28 cellular contexts compared by ENCODE assay signal in the genomic region with DNA sequence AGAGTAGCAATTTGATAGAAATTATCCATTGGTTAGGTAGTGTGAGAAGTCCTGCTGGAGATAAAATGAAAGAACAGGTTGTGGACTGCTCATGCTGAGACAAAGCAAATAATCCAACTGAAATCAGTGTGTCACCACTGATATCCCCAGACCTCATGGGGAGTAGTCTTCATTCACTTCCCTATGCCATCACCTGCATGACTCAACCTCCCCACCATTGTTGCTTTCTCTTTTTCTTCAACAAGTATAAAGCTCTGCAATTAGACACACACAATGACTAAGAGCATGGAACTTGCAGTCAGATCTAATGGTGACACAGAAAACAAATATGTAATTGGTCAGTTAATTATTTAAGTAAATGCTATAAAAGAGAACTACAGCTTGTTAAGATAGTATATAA.
"Had no signal": no experiment of that assay in that cellular context is flagged by ENCODE, and none has a peak within 500 bp of the region (broad histone marks: within the 10 kb centered on the region; RNA-seq: fewer than 3 reads in every experiment).

No MANE protein-coding gene starts in this region.

- ATAC-seq: activated T-cell treated with anti-CD3 and anti-CD28 coated beads, Interleukin-2, amount 50 U/mL, for 72 hours; gastroesophageal sphincter; left lobe of liver; lower lobe of right lung; naive thymus-derived CD4-positive, alpha-beta T cell; right lobe of liver; T-helper 17 cell had no signal

- DNase-seq: activated CD4-positive, alpha-beta memory T cell treated with anti-CD3 and anti-CD28 coated beads for 36 hours; activated CD4-positive, alpha-beta T cell treated with anti-CD3 and anti-CD28 coated beads for 48 hours; activated CD4-positive, CD25-positive, alpha-beta regulatory T cell; activated effector memory CD4-positive, alpha-beta T cell treated with Interleukin-2 at 50 U/mL for 16 hours; activated naive CD4-positive, alpha-beta T cell treated with anti-CD3 and anti-CD28 coated beads for 36 hours; activated naive CD8-positive, alpha-beta T cell treated with anti-CD3 and anti-CD28 coated beads, Interleukin-2, amount 10 ng/mL, durations not matched to agents 7 days and 5 days; activated T-cell treated with anti-CD3 and anti-CD28 coated beads, Interleukin-2, amount 50 U/mL, for 72 hours; amniotic stem cell; caudate nucleus; effector CD8-positive, alpha-beta T cell; esophagus squamous epithelium; head of caudate nucleus; islet precursor cell; lower lobe of right lung; naive thymus-derived CD4-positive, alpha-beta T cell; occipital lobe; right lobe of liver; stimulated activated CD4-positive, alpha-beta T cell treated with anti-CD3 and anti-CD28 coated beads, Interleukin-1b, Interleukin-23, amount 100 ng/mL, for 48 hours; substantia nigra; T-helper 17 cell; thyroid gland had no signal

- H3K27me3 ChIP-seq: esophagus squamous epithelium, gastroesophageal sphincter, right lobe of liver, thyroid gland had no signal

- H3K36me3 ChIP-seq: esophagus squamous epithelium, gastroesophageal sphincter, lower lobe of right lung, right lobe of liver, thyroid gland had no signal

- H3K36me3 Mint-ChIP-seq: activated CD4-positive, alpha-beta memory T cell treated with anti-CD3 and anti-CD28 coated beads for 36 hours; activated naive CD8-positive, alpha-beta T cell treated with anti-CD3 and anti-CD28 coated beads, Interleukin-2, amount 10 ng/mL, durations not matched to agents 7 days and 5 days; brain had no signal

- H3K4me1 ChIP-seq: esophagus squamous epithelium, gastroesophageal sphincter, lower lobe of right lung, thyroid gland had no signal

- H3K4me3 Mint-ChIP-seq: activated CD4-positive, alpha-beta memory T cell treated with anti-CD3 and anti-CD28 coated beads for 36 hours; activated naive CD4-positive, alpha-beta T cell treated with anti-CD3 and anti-CD28 coated beads for 36 hours; activated naive CD8-positive, alpha-beta T cell treated with anti-CD3 and anti-CD28 coated beads, Interleukin-2, amount 10 ng/mL, durations not matched to agents 7 days and 5 days; activated T-cell treated with anti-CD3 and anti-CD28 coated beads, Interleukin-2, amount 50 U/mL, for 72 hours; brain; dendritic cell treated with granulocyte-macrophage colony-stimulating factor and Interleukin-4, amounts not matched to agents 40 ng/mL and 50 ng/mL, for 4 days; naive thymus-derived CD4-positive, alpha-beta T cell; neural crest cell; stimulated activated naive CD8-positive, alpha-beta T cell treated with anti-CD3 and anti-CD28 coated beads, Interleukin-15, Interleukin-2, amounts not matched to agents 100 ng/mL and 50 ng/mL, for 24 hours; T-helper 17 cell had no signal

- H3K4me3 ChIP-seq: esophagus squamous epithelium, gastroesophageal sphincter, lower lobe of right lung, right lobe of liver, skin epidermis, thyroid gland had no signal

- H3K27me3 Mint-ChIP-seq: activated CD4-positive, alpha-beta memory T cell treated with anti-CD3 and anti-CD28 coated beads for 36 hours; activated naive CD8-positive, alpha-beta T cell treated with anti-CD3 and anti-CD28 coated beads, Interleukin-2, amount 10 ng/mL, durations not matched to agents 7 days and 5 days; brain; dendritic cell treated with granulocyte-macrophage colony-stimulating factor and Interleukin-4, amounts not matched to agents 40 ng/mL and 50 ng/mL, for 4 days; naive thymus-derived CD4-positive, alpha-beta T cell; stimulated activated naive CD8-positive, alpha-beta T cell treated with anti-CD3 and anti-CD28 coated beads, Interleukin-15, Interleukin-2, amounts not matched to agents 100 ng/mL and 50 ng/mL, for 24 hours; T-helper 17 cell had no signal

- H3K9me3 Mint-ChIP-seq: brain; dendritic cell treated with granulocyte-macrophage colony-stimulating factor and Interleukin-4, amounts not matched to agents 40 ng/mL and 50 ng/mL, for 4 days; neural crest cell had no signal

- H3K4me1 Mint-ChIP-seq: activated naive CD8-positive, alpha-beta T cell treated with anti-CD3 and anti-CD28 coated beads, Interleukin-2, amount 10 ng/mL, durations not matched to agents 7 days and 5 days; naive thymus-derived CD4-positive, alpha-beta T cell; neural crest cell; T-helper 17 cell had no signal

- H3K27ac ChIP-seq: esophagus squamous epithelium, gastroesophageal sphincter, lower lobe of right lung, right lobe of liver, skin epidermis, thyroid gland had no signal

- H3K9me3 ChIP-seq: esophagus squamous epithelium, gastroesophageal sphincter, lower lobe of right lung, right lobe of liver, thyroid gland had no signal

- H3K27ac Mint-ChIP-seq: activated CD4-positive, alpha-beta memory T cell treated with anti-CD3 and anti-CD28 coated beads for 36 hours; activated naive CD4-positive, alpha-beta T cell treated with anti-CD3 and anti-CD28 coated beads for 36 hours; activated naive CD8-positive, alpha-beta T cell treated with anti-CD3 and anti-CD28 coated beads, Interleukin-2, amount 10 ng/mL, durations not matched to agents 7 days and 5 days; activated T-cell treated with anti-CD3 and anti-CD28 coated beads, Interleukin-2, amount 50 U/mL, for 72 hours; dendritic cell treated with granulocyte-macrophage colony-stimulating factor and Interleukin-4, amounts not matched to agents 40 ng/mL and 50 ng/mL, for 4 days; naive thymus-derived CD4-positive, alpha-beta T cell; stimulated activated naive CD8-positive, alpha-beta T cell treated with anti-CD3 and anti-CD28 coated beads, Interleukin-15, Interleukin-2, amounts not matched to agents 100 ng/mL and 50 ng/mL, for 24 hours; T-helper 17 cell had no signal
